In the genomic region with DNA sequence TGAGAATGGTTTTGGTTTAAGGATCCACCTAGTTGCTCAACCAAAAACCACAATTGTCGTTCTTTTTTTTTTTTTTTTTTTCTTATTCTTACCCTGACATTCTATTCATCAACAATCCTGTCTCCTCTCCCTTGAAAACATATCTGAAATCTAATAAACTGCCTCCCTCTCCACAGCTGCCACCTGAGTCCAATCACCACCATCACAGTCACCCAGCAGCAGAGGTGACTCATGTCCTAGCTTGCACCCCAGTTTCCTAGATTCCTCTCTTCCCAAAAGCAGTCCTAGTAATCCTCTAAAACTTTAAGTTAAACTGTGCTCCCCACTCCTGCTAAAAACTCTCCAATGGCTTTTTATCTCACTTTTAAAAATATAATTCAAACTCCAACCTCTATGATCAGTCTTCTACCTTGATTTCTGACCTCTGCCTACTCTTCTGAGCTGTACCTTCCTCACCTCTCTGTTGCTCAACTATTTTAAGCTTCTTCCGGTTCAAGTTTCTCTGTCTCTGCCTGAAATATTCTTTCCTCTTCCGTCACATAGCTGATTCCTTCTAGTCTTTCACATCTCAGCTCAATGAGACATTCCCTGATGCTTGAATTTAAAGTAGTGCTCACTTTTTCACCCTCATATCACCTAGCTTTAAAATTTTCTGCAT, we compare ENCODE assay signal across 17 cellular contexts.
"Had no signal": no experiment of that assay in that cellular context is flagged by ENCODE, and none has a peak within 500 bp of the region (broad histone marks: within the 10 kb centered on the region; RNA-seq: fewer than 3 reads in every experiment).

No MANE protein-coding gene starts in this region.

- ATAC-seq: activated naive CD8-positive, alpha-beta T cell treated with anti-CD3 and anti-CD28 coated beads, Interleukin-2, amount 50 U/mL, for 24 hours; heart right ventricle; left colon; lower lobe of right lung; WTC11 had no signal

- H3K36me3 ChIP-seq: ascending aorta, gastrocnemius medialis, heart right ventricle, lower lobe of right lung, neural progenitor cell, ovary, sigmoid colon, spleen, suprapubic skin had no signal

- H3K9me3 ChIP-seq: ascending aorta, gastrocnemius medialis, heart right ventricle, lower lobe of right lung, ovary, sigmoid colon, spleen, suprapubic skin had no signal

- H3K27ac ChIP-seq: ascending aorta, gastrocnemius medialis, heart right ventricle, lower lobe of right lung, neural progenitor cell, ovary, sigmoid colon, spleen, suprapubic skin had no signal

- H3K27me3 Mint-ChIP-seq: activated CD4-positive, alpha-beta T cell treated with anti-CD3 and anti-CD28 coated beads, Interleukin-2, amount 10 ng/mL, durations not matched to agents 7 days and 5 days; activated naive CD8-positive, alpha-beta T cell treated with anti-CD3 and anti-CD28 coated beads, Interleukin-2, amount 50 U/mL, for 24 hours; stimulated activated naive CD8-positive, alpha-beta T cell treated with anti-CD3 and anti-CD28 coated beads, Interleukin-15, Interleukin-2, amounts not matched to agents 100 ng/mL and 50 ng/mL, for 24 hours; type B pancreatic cell had no signal

- H3K27ac Mint-ChIP-seq: activated CD4-positive, alpha-beta T cell treated with anti-CD3 and anti-CD28 coated beads, Interleukin-2, amount 10 ng/mL, durations not matched to agents 7 days and 5 days; activated naive CD4-positive, alpha-beta T cell treated with anti-CD3 and anti-CD28 coated beads for 36 hours; activated naive CD8-positive, alpha-beta T cell treated with anti-CD3 and anti-CD28 coated beads, Interleukin-2, amount 50 U/mL, for 24 hours; neural progenitor cell; stimulated activated naive CD8-positive, alpha-beta T cell treated with anti-CD3 and anti-CD28 coated beads, Interleukin-15, Interleukin-2, amounts not matched to agents 100 ng/mL and 50 ng/mL, for 24 hours; type B pancreatic cell; WTC11 had no signal

- H3K36me3 Mint-ChIP-seq: neural progenitor cell, type B pancreatic cell, WTC11 had no signal

- H3K4me1 Mint-ChIP-seq: activated CD4-positive, alpha-beta T cell treated with anti-CD3 and anti-CD28 coated beads, Interleukin-2, amount 10 ng/mL, durations not matched to agents 7 days and 5 days; activated naive CD8-positive, alpha-beta T cell treated with anti-CD3 and anti-CD28 coated beads, Interleukin-2, amount 50 U/mL, for 24 hours; neural progenitor cell had no signal

- H2AFZ ChIP-seq: neural progenitor cell had no signal

- H3K9ac ChIP-seq: neural progenitor cell had no signal

- H3K9me3 Mint-ChIP-seq: activated CD4-positive, alpha-beta T cell treated with anti-CD3 and anti-CD28 coated beads, Interleukin-2, amount 10 ng/mL, durations not matched to agents 7 days and 5 days; activated naive CD4-positive, alpha-beta T cell treated with anti-CD3 and anti-CD28 coated beads for 36 hours; activated naive CD8-positive, alpha-beta T cell treated with anti-CD3 and anti-CD28 coated beads, Interleukin-2, amount 50 U/mL, for 24 hours; neural progenitor cell; stimulated activated naive CD8-positive, alpha-beta T cell treated with anti-CD3 and anti-CD28 coated beads, Interleukin-15, Interleukin-2, amounts not matched to agents 100 ng/mL and 50 ng/mL, for 24 hours; WTC11 had no signal

- H3K4me2 ChIP-seq: neural progenitor cell had no signal

- H3K4me3 ChIP-seq: ascending aorta, gastrocnemius medialis, heart right ventricle, lower lobe of right lung, neural progenitor cell, ovary, sigmoid colon, spleen, suprapubic skin had no signal

- DNase-seq: activated CD4-positive, alpha-beta T cell treated with anti-CD3 and anti-CD28 coated beads, Interleukin-2, amount 10 ng/mL, durations not matched to agents 7 days and 5 days; activated naive CD4-positive, alpha-beta T cell treated with anti-CD3 and anti-CD28 coated beads for 36 hours; activated naive CD8-positive, alpha-beta T cell treated with anti-CD3 and anti-CD28 coated beads, Interleukin-2, amount 50 U/mL, for 24 hours; dermis blood vessel endothelial cell; heart right ventricle; left colon; lower lobe of right lung; ovary; sigmoid colon; spleen had no signal

- H3K4me3 Mint-ChIP-seq: activated CD4-positive, alpha-beta T cell treated with anti-CD3 and anti-CD28 coated beads, Interleukin-2, amount 10 ng/mL, durations not matched to agents 7 days and 5 days; activated naive CD4-positive, alpha-beta T cell treated with anti-CD3 and anti-CD28 coated beads for 36 hours; activated naive CD8-positive, alpha-beta T cell treated with anti-CD3 and anti-CD28 coated beads, Interleukin-2, amount 50 U/mL, for 24 hours; neural progenitor cell; stimulated activated naive CD8-positive, alpha-beta T cell treated with anti-CD3 and anti-CD28 coated beads, Interleukin-15, Interleukin-2, amounts not matched to agents 100 ng/mL and 50 ng/mL, for 24 hours; type B pancreatic cell; WTC11 had no signal

- H3K27me3 ChIP-seq: ascending aorta, gastrocnemius medialis, heart right ventricle, neural progenitor cell, ovary, sigmoid colon, spleen, suprapubic skin had no signal

- H3K4me1 ChIP-seq: ascending aorta, lower lobe of right lung, neural progenitor cell, sigmoid colon, spleen, suprapubic skin had no signal
